Comparison of ENCODE assay signal across 8 cellular contexts in the genomic region with DNA sequence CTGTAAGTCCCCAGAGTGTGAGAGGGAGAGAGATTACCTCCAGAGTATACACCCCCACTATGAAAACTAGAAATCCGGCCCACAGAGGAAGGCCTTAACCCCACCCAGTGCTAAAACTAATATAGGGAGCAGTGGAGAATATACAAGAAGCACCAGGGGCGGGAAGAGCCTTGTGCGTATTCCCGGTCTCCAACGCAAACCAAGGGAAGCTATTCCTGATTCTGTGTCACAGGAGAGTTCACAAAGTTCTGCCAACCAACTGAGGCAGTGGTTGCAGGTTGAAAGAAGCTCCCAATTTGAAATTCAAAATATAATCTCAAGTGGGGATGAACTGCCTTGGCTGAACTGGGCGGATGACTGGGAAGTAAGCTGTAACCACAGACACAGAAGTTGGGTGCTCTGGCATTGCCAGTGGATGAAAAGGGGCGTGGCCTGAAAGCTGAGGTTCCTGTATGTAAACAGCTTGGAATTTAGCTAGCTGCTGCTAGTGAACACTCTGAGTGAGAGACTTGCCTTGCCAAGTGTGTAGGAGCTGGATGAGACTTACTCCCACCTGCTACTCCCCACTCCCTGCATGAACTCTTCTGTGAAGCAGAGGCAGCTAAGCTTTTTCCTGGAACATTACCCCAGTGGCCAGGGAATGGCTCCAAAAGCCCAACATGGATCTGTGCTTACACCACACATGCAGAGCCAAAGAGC. TPM values are rescaled to one million over a fixed set of nuclear protein-coding genes. Genes with fewer than 3 reads are reported as not detected.
DNase-seq lines count a peak whose midpoint lies in the region; ATAC-seq, FAIRE-seq and TF ChIP-seq lines count a peak whose summit lies in the region.

No MANE protein-coding gene starts in this region.

- TF ChIP-seq POLR2A in H54 (IDR thresholded peaks at IDR 0.05; ENCODE audit: low read depth, low read length) (no peak), heart left ventricle (IDR thresholded peaks at IDR 0.05) (no peak), sigmoid colon (IDR thresholded peaks at IDR 0.05) (no peak)

- peak; percentile 94 for FAIRE-seq in H54 (lab: Jason Lieb, UNC)

- H3K4me1 ChIP-seq in heart left ventricle (peaks cover 0 to 55% (median 33%) of the 10 kb centered on the region in 12 donors), sigmoid colon (peaks cover 0 to 36% (median 31%) of the 10 kb centered on the region in 4 donors)

- no peak overlapping the region for H3K4me3 ChIP-seq in heart left ventricle
- no peak overlapping the region for H3K4me3 ChIP-seq in sigmoid colon

- peak; percentile 39 to 73 (median 52) for ATAC-seq in heart left ventricle
- no peak for ATAC-seq in HG03159 (IDR thresholded peaks at IDR 0.05; ENCODE audit: unreplicated experiment)
- ATAC-seq in GM21737 (IDR thresholded peaks at IDR 0.05; ENCODE audit: unreplicated experiment), result no peak

- H3K27ac ChIP-seq in heart left ventricle, result no peak overlapping the region
- peak overlapping the region in 1 of 4 donors; percentile 13 for H3K27ac ChIP-seq in sigmoid colon

- intact Hi-C loops in heart left ventricle (cut with DNase I) (no loop called here), sigmoid colon (cut with DNase I) (no loop called here)

- TF ChIP-seq EP300 in sigmoid colon (IDR thresholded peaks at IDR 0.05), result no peak

- DNase-seq in H54 (ENCODE audit: insufficient read length, low spot score) (peak; percentile 14), SW480 (ENCODE audit: low spot score) (peak; percentile 28), heart left ventricle (peak in 4 of 5 donors; percentile 21 to 67 (median 30)), sigmoid colon (peak; percentile 75), NCI-H2196 (lab: John Stamatoyannopoulos, UW; ENCODE audit: unreplicated experiment) (no peak), 8988T (no peak)

- H3K36me3 ChIP-seq in heart left ventricle (no peaks in the 10 kb centered on the region), sigmoid colon (no peaks in the 10 kb centered on the region)

- TF ChIP-seq CTCF in heart left ventricle (IDR thresholded peaks at IDR 0.05) (no peak), sigmoid colon (IDR thresholded peaks at IDR 0.05) (no peak)

- WGBS in heart left ventricle, 4 donors, result 87 to 89% (median 89%) methylated on average over 7 of the region's 7 CpGs
- WGBS in sigmoid colon, 2 donors, result 81 to 87% methylated on average over 7 of the region's 7 CpGs

- H3K9me3 ChIP-seq in heart left ventricle (peaks cover 0 to 11% (median 0%) of the 10 kb centered on the region in 12 donors), sigmoid colon (no peaks in the 10 kb centered on the region)

- no peaks in the 10 kb centered on the region for H3K27me3 ChIP-seq in heart left ventricle
- no peaks in the 10 kb centered on the region for H3K27me3 ChIP-seq in sigmoid colon

RNA-seq across cellular contexts. Expression of a gene that starts 32.7 kb away (rescaled TPM):
- total RNA-seq in heart left ventricle, result 10 to 100 TPM; 29.7 to 44.2 (median 34.3) TPM
- polyA plus RNA-seq in heart left ventricle, result 10 to 100 TPM; 10.3 to 18.2 TPM
- 10 to 100 TPM; 61.4 to 83.6 (median 79.0) TPM for total RNA-seq in sigmoid colon
- 10 to 100 TPM in 2 of 3 donors, 1 to 10 TPM in 1; 9.9 to 16.8 (median 15.6) TPM for polyA plus RNA-seq in sigmoid colon

Comparison
In these comparisons a context has a peak if more than half of its experiments do, and no peak if none do; other contexts are left out.
1. DNase-seq: peak in H54 (single experiment), SW480 (single experiment), heart left ventricle (4 of 5) and sigmoid colon (single experiment); none in NCI-H2196 (single experiment) and 8988T (single experiment).
2. ATAC-seq: peak in heart left ventricle (4 of 4); none in HG03159 (single experiment) and GM21737 (single experiment).